ENCODE assay signal across 2 cellular contexts in genomic region chr18:47247833-47248609, GRCh38.
TF ChIP-seq lines count a peak whose summit lies in the region.

No MANE protein-coding gene starts in this region.

TF ChIP-seq in SK-N-SH, 30 proteins besides CTCF, POLR2A, EP300 and RAD21:
- TF ChIP-seq ZBTB33 (IDR thresholded peaks at IDR 0.05; ENCODE audit: borderline replicate concordance, low read depth) (no peak), RFX5 (IDR thresholded peaks at IDR 0.05; ENCODE audit: low read length) (no peak), TCF12 (IDR thresholded peaks at IDR 0.05) (no peak), FOSL2 (IDR thresholded peaks at IDR 0.05; ENCODE audit: borderline replicate concordance, low read depth) (no peak), GATA2 (CRISPR knock-in tag; IDR thresholded peaks at IDR 0.05) (no peak), MXI1 (IDR thresholded peaks at IDR 0.05; ENCODE audit: low read depth, low read length) (no peak), TEAD4 (IDR thresholded peaks at IDR 0.05; ENCODE audit: borderline replicate concordance, insufficient read depth) (no peak), JUND (IDR thresholded peaks at IDR 0.05) (no peak), POLR2AphosphoS5 (IDR thresholded peaks at IDR 0.05; ENCODE audit: low read depth, low read length) (no peak), NRF1 (IDR thresholded peaks at IDR 0.05; ENCODE audit: low read depth, low read length) (no peak), YY1 (IDR thresholded peaks at IDR 0.05; ENCODE audit: low read depth) (no peak), GABPA (IDR thresholded peaks at IDR 0.05; ENCODE audit: low read depth) (no peak), FOXJ3 (CRISPR knock-in tag; IDR thresholded peaks at IDR 0.05) (no peak), EZH2phosphoT487 (IDR thresholded peaks at IDR 0.05; ENCODE audit: borderline replicate concordance, low read depth) (no peak), TAF1 (IDR thresholded peaks at IDR 0.05; ENCODE audit: borderline replicate concordance, low read depth, low read length) (no peak)
TF ChIP-seq in SK-N-SH: peak in this region for 0.

TF ChIP-seq in SK-N-SH treated with all-trans-retinoic acid at 6 μM for 48 hours, 23 proteins besides CTCF, POLR2A, EP300 and RAD21 (continued from another document):
- TF ChIP-seq ZNF565 (CRISPR knock-in tag; conservative IDR thresholded peaks at IDR 0.05; ENCODE audit: low read depth) = no peak
- TF ChIP-seq POU6F1 (CRISPR knock-in tag; IDR thresholded peaks at IDR 0.05; ENCODE audit: borderline replicate concordance, low read depth) = no peak
- TF ChIP-seq TSHZ2 (CRISPR knock-in tag; IDR thresholded peaks at IDR 0.05) = no peak
- no peak for TF ChIP-seq GLIS3 (CRISPR knock-in tag; IDR thresholded peaks at IDR 0.05)
- TF ChIP-seq TCF4 (CRISPR knock-in tag; IDR thresholded peaks at IDR 0.05; ENCODE audit: borderline replicate concordance) = no peak
- no peak for TF ChIP-seq RARB (CRISPR knock-in tag; IDR thresholded peaks at IDR 0.05)
- no peak for TF ChIP-seq ESRRG (CRISPR knock-in tag; IDR thresholded peaks at IDR 0.05)
- no peak for TF ChIP-seq ZC3H10 (CRISPR knock-in tag; IDR thresholded peaks at IDR 0.05)
- no peak for TF ChIP-seq CSDC2 (CRISPR knock-in tag; IDR thresholded peaks at IDR 0.05)
- TF ChIP-seq PATZ1 (CRISPR knock-in tag; IDR thresholded peaks at IDR 0.05; ENCODE audit: borderline replicate concordance) = no peak
- TF ChIP-seq ZNF70 (CRISPR knock-in tag; IDR thresholded peaks at IDR 0.05) = no peak
- TF ChIP-seq ARNTL (CRISPR knock-in tag; IDR thresholded peaks at IDR 0.05; ENCODE audit: borderline replicate concordance, low read depth) = no peak
- no peak for TF ChIP-seq SNAI2 (CRISPR knock-in tag; IDR thresholded peaks at IDR 0.05)
